In genomic region chrX:100874240-100874798, GRCh38 we compare ENCODE assay signal across 18 cellular contexts. TPM values are rescaled to one million over a fixed set of nuclear protein-coding genes. Genes with fewer than 3 reads are reported as not detected.
"Had no signal": no experiment of that assay in that cellular context is flagged by ENCODE, and none has a peak within 500 bp of the region (broad histone marks: within the 10 kb centered on the region; RNA-seq: fewer than 3 reads in every experiment).

NOX1 (minus strand) TSS chrX:100874359; CDS start chrX:100874139, 220 bp downstream.

- H3K4me3 ChIP-seq: left lung, prostate gland, sigmoid colon, upper lobe of left lung had no signal

- H3K4me3 Mint-ChIP-seq: nephron, T-helper 17 cell had no signal

- FAIRE-seq: endometrium, islet of Langerhans had no signal

- H3K27me3 ChIP-seq: brain microvascular endothelial cell, left lung, sigmoid colon, upper lobe of left lung had no signal

- H3K27ac ChIP-seq: left lung, prostate gland, sigmoid colon, upper lobe of left lung had no signal

- DNase-seq: activated CD4-positive, alpha-beta T cell treated with anti-CD3 and anti-CD28 coated beads, Interleukin-2, amount 50 U/mL, for 1 hour; activated naive CD4-positive, alpha-beta T cell treated with anti-CD3 and anti-CD28 coated beads, Interleukin-2, amount 50 U/mL, for 16 hours; amygdala; brain microvascular endothelial cell; cerebellar nuclear complex; left lung; occipital lobe; sigmoid colon; stimulated activated CD4-positive, alpha-beta T cell treated with anti-CD3 and anti-CD28 coated beads, Interleukin-12 subunit alpha, Interleukin-12 subunit beta, amount 100 ng/mL, for 4 hours; stimulated activated naive CD4-positive, alpha-beta T cell; T-helper 17 cell; upper lobe of left lung had no signal

- H3K4me1 ChIP-seq: left lung, prostate gland, sigmoid colon, upper lobe of left lung had no signal

- ATAC-seq: esophagus mucosa, left lung, T-helper 17 cell had no signal

- H3K36me3 ChIP-seq: brain microvascular endothelial cell, left lung, prostate gland, sigmoid colon, upper lobe of left lung had no signal

- H3K4me1 Mint-ChIP-seq: nephron had no signal

- H3K9me3 ChIP-seq: left lung, prostate gland, sigmoid colon, upper lobe of left lung had no signal

- H3K27ac Mint-ChIP-seq: nephron, T-helper 17 cell had no signal

RNA-seq across cellular contexts. Expression of gene NOX1, which starts in this region (rescaled TPM):
- total RNA-seq: activated CD8-positive, alpha-beta memory T cell treated with anti-CD3 and anti-CD28 coated beads for 36 hours; left lung; occipital lobe; T-helper 17 cell; upper lobe of left lung had no signal
